9 cellular contexts compared by ENCODE assay signal in the genomic region with DNA sequence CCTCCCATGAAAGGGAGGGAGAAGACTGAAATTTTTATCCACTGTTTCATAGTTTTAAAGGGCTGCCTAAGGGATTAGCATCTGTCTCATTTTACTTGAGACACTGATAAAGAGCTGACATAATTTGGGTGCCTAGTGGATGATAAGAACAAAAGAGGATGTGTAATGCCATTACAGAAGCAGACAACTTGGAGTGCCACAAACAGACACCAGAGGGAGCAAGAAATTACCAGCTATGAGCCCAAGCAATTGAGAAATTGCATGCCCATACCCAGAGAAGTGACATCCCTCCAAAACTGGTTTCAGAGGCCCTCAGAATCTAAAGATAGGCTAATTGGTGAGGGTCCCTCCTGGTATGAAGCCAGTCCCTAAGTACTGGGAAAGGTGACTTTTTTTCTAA.
A peak's percentile ranks its signal among the peaks of the same experiment; 100 is the strongest.
DNase-seq lines count a peak whose midpoint lies in the region; ATAC-seq lines count a peak whose summit lies in the region.
"Had no signal": no experiment of that assay in that cellular context is flagged by ENCODE, and none has a peak within 500 bp of the region (broad histone marks: within the 10 kb centered on the region; RNA-seq: fewer than 3 reads in every experiment).

No MANE protein-coding gene starts in this region.

- H3K4me3 Mint-ChIP-seq in stimulated activated memory B cell treated with anti-CD40 and anti-IgM and Interleukin-4, amounts not matched to agents 10 μg/mL and 1 μg/mL and 100 μg/mL, for 72 hours = no peak overlapping the region

- DNase-seq in DMS114 treated with DMSO at 0.1 percent for 48 hours (lab: John Stamatoyannopoulos, UW; ENCODE audit: unreplicated experiment) (peak; percentile 30), RPMI8226 (peak; percentile 17), iris pigment epithelial cell (ENCODE audit: low read depth) (peak; percentile 19)
- no peak for DNase-seq in stimulated activated naive CD4-positive, alpha-beta T cell treated with Interleukin-2 at 50 U/mL for 16 hours (lab: John Stamatoyannopoulos, UW)
- no peak for DNase-seq in activated CD8-positive, alpha-beta memory T cell treated with anti-CD3 and anti-CD28 coated beads for 24 hours

- H3K9me3 Mint-ChIP-seq in stimulated activated memory B cell treated with anti-CD40 and anti-IgM and Interleukin-4, amounts not matched to agents 10 μg/mL and 1 μg/mL and 100 μg/mL, for 72 hours = peaks cover 3% of the 10 kb centered on the region

- H3K27me3 Mint-ChIP-seq in stimulated activated memory B cell treated with anti-CD40 and anti-IgM and Interleukin-4, amounts not matched to agents 10 μg/mL and 1 μg/mL and 100 μg/mL, for 72 hours = no peaks in the 10 kb centered on the region

- H3K4me1 Mint-ChIP-seq in stimulated activated memory B cell treated with anti-CD40 and anti-IgM and Interleukin-4, amounts not matched to agents 10 μg/mL and 1 μg/mL and 100 μg/mL, for 72 hours = no peaks in the 10 kb centered on the region

- H3K27ac Mint-ChIP-seq in stimulated activated memory B cell treated with anti-CD40 and anti-IgM and Interleukin-4, amounts not matched to agents 10 μg/mL and 1 μg/mL and 100 μg/mL, for 72 hours = no peak overlapping the region

- H3K36me3 Mint-ChIP-seq in stimulated activated memory B cell treated with anti-CD40 and anti-IgM and Interleukin-4, amounts not matched to agents 10 μg/mL and 1 μg/mL and 100 μg/mL, for 72 hours = no peaks in the 10 kb centered on the region

- ATAC-seq in GM18867 (IDR thresholded peaks at IDR 0.05; ENCODE audit: unreplicated experiment) (peak; percentile 98), HG03159 (IDR thresholded peaks at IDR 0.05; ENCODE audit: unreplicated experiment) (peak; percentile 91)
- no peak for ATAC-seq in stimulated activated memory B cell treated with anti-CD40 and anti-IgM and Interleukin-4, amounts not matched to agents 10 μg/mL and 1 μg/mL and 100 μg/mL, for 72 hours
- ATAC-seq: foreskin keratinocyte had no signal

Comparison
In these comparisons a context has a peak if more than half of its experiments do, and no peak if none do; other contexts are left out.
1. DNase-seq: peak in DMS114 treated with DMSO at 0.1 percent for 48 hours (single experiment), RPMI8226 (single experiment) and iris pigment epithelial cell (single experiment); none in stimulated activated naive CD4-positive, alpha-beta T cell treated with Interleukin-2 at 50 U/mL for 16 hours (single experiment) and activated CD8-positive, alpha-beta memory T cell treated with anti-CD3 and anti-CD28 coated beads for 24 hours (single experiment).